11 cellular contexts compared by ENCODE assay signal in the genomic region with DNA sequence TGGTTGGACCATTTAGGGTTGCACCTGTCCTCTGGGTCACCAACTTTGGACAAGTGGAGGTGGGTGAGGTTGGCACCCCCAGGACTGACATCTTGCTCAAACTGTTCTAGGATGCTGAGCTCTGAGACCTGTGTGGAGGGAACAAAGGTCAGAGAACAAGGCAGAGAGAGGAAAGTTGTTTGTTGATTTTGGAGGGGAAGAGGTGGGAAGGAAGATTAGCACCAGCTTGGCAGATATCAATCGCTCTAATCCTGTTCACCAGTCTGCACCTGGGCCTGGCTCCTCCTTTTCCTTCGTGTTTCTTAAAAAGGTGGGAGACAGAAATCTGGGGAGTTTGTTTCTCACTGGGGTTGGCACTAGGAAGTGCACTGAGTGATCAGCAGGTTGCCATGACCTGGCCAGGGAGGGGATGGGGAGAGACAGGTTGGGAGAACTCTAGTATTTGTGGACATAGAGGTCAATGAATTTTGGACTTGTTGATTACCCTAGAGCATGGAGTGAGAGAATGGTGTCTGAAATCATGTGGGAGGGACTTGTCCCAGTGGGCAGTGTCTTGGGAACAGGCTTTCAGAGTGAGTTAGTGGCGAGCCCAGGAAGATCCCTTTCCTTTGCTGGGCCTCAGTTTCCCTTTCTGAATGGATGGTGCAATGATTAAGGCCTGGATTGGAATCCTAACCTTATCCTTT. TPM values are rescaled to one million over a fixed set of nuclear protein-coding genes. Genes with fewer than 3 reads are reported as not detected.
DNase-seq lines count a peak whose midpoint lies in the region; ATAC-seq, FAIRE-seq and TF ChIP-seq lines count a peak whose summit lies in the region.
"Not testable (repeated sequence)": the region's sequence is repeated elsewhere in the genome, so short reads cannot be mapped to it uniquely, and the experiment has no call there.
"Had no signal": no experiment of that assay in that cellular context is flagged by ENCODE, and none has a peak within 500 bp of the region (broad histone marks: within the 10 kb centered on the region; RNA-seq: fewer than 3 reads in every experiment).

No MANE protein-coding gene starts in this region.

- H3K4me3 Mint-ChIP-seq in activated CD8-positive, alpha-beta memory T cell treated with anti-CD3 and anti-CD28 coated beads, Interleukin-2, amount 10 ng/mL, durations not matched to agents 7 days and 5 days; naive thymus-derived CD4-positive, alpha-beta T cell: not testable (repeated sequence)

- peaks cover 38% of the 10 kb centered on the region for H3K27me3 Mint-ChIP-seq in activated CD8-positive, alpha-beta memory T cell treated with anti-CD3 and anti-CD28 coated beads, Interleukin-2, amount 10 ng/mL, durations not matched to agents 7 days and 5 days
- peaks cover 15 to 47% (median 24%) of the 10 kb centered on the region in 5 donors for H3K27me3 Mint-ChIP-seq in naive thymus-derived CD4-positive, alpha-beta T cell

- H3K4me1 ChIP-seq in right lobe of liver: peaks cover 0 to 17% (median 3%) of the 10 kb centered on the region in 4 donors
- not testable (repeated sequence) for H3K4me1 ChIP-seq in naive thymus-derived CD4-positive, alpha-beta T cell (ENCODE audit: control insufficient read depth in 2 of 2, insufficient read depth in 2 of 2, low read length in 2 of 2); small intestine (ENCODE audit: control insufficient read depth in 2 of 2, insufficient read depth in 1 of 2, low read depth in 1 of 2, low read length in 1 of 2); aorta (ENCODE audit: control insufficient read depth in 1 of 2, insufficient read depth in 2 of 2, low read length in 2 of 2)

- intact Hi-C loops in left colon (cut with DNase I, micrococcal nuclease); right lobe of liver (cut with DNase I); naive thymus-derived CD4-positive, alpha-beta T cell (cut with micrococcal nuclease); aorta (cut with DNase I): not testable (repeated sequence)

- TF ChIP-seq CTCF in right lobe of liver (IDR thresholded peaks at IDR 0.05): not testable (repeated sequence)

- H3K27me3 ChIP-seq in right lobe of liver; naive thymus-derived CD4-positive, alpha-beta T cell (ENCODE audit: control insufficient read depth in 2 of 2, insufficient read depth in 2 of 2, low read length in 2 of 2); small intestine (ENCODE audit: control insufficient read depth in 2 of 2, insufficient read depth in 2 of 2, low read length in 2 of 2); aorta (ENCODE audit: control insufficient read depth in 1 of 2, insufficient read depth in 2 of 2, low read length in 1 of 2): not testable (repeated sequence)

- H3K4me3 ChIP-seq in right lobe of liver: peak overlapping the region in 1 of 3 donors; percentile 21
- H3K4me3 ChIP-seq in naive thymus-derived CD4-positive, alpha-beta T cell (ENCODE audit: low read length); small intestine (ENCODE audit: low read depth in 1 of 2, low read length in 2 of 2); aorta (ENCODE audit: low read length in 2 of 2): not testable (repeated sequence)

- WGBS in right lobe of liver (ENCODE audit: insufficient coverage, low coverage, low lambda C conversion rate, missing lambda C conversion rate): 6% methylated on average over 2 of the region's 3 CpGs
- 13 to 64% (median 29%) methylated on average over 2 of the region's 3 CpGs for WGBS in small intestine, 3 donors
- WGBS in aorta, 2 donors: 64 to 66% methylated on average over 2 of the region's 3 CpGs

- H3K36me3 ChIP-seq in right lobe of liver; naive thymus-derived CD4-positive, alpha-beta T cell (ENCODE audit: control insufficient read depth in 2 of 3, insufficient read depth in 3 of 3, low read length in 3 of 3); small intestine (ENCODE audit: control insufficient read depth in 2 of 2, insufficient read depth in 2 of 2, low read length in 2 of 2); aorta (ENCODE audit: control insufficient read depth in 1 of 2, insufficient read depth in 2 of 2, low read length in 1 of 2): not testable (repeated sequence)

- H3K36me3 Mint-ChIP-seq in activated CD8-positive, alpha-beta memory T cell treated with anti-CD3 and anti-CD28 coated beads, Interleukin-2, amount 10 ng/mL, durations not matched to agents 7 days and 5 days; naive thymus-derived CD4-positive, alpha-beta T cell: not testable (repeated sequence)

- CTCF ChIA-PET in activated CD8-positive, alpha-beta memory T cell treated with anti-CD3 and anti-CD28 coated beads, Interleukin-2, amount 10 ng/mL, durations not matched to agents 7 days and 5 days (lab: Charles Lee); naive thymus-derived CD4-positive, alpha-beta T cell (lab: Charles Lee): not testable (repeated sequence)

- not testable (repeated sequence) for ATAC-seq in activated CD8-positive, alpha-beta memory T cell treated with anti-CD3 and anti-CD28 coated beads, Interleukin-2, amount 10 ng/mL, durations not matched to agents 7 days and 5 days
- peak; percentile 87 for ATAC-seq in left colon
- peak; percentile 69 to 83 (median 78) for ATAC-seq in right lobe of liver
- ATAC-seq in naive thymus-derived CD4-positive, alpha-beta T cell: peak; percentile 22
- ATAC-seq in aorta (ENCODE audit: low FRiP score): peak; percentile 16

- not testable (repeated sequence) for H3K9me3 Mint-ChIP-seq in activated CD8-positive, alpha-beta memory T cell treated with anti-CD3 and anti-CD28 coated beads, Interleukin-2, amount 10 ng/mL, durations not matched to agents 7 days and 5 days (ENCODE audit: low read depth); naive thymus-derived CD4-positive, alpha-beta T cell

- POLR2A ChIA-PET in naive thymus-derived CD4-positive, alpha-beta T cell (lab: Charles Lee): not testable (repeated sequence)

- FAIRE-seq in small intestine (lab: Jason Lieb, UNC): not testable (repeated sequence)

- not testable (repeated sequence) for H3K27ac Mint-ChIP-seq in activated CD8-positive, alpha-beta memory T cell treated with anti-CD3 and anti-CD28 coated beads, Interleukin-2, amount 10 ng/mL, durations not matched to agents 7 days and 5 days; naive thymus-derived CD4-positive, alpha-beta T cell

- H3K27ac ChIP-seq in right lobe of liver: peak overlapping the region in 2 of 3 donors; percentile 51 to 85
- not testable (repeated sequence) for H3K27ac ChIP-seq in naive thymus-derived CD4-positive, alpha-beta T cell (ENCODE audit: low read depth, low read length); small intestine (ENCODE audit: low read depth in 1 of 2, low read length in 1 of 2); aorta (ENCODE audit: low read depth in 1 of 2, low read length in 2 of 2)

- TF ChIP-seq POLR2A in right lobe of liver (IDR thresholded peaks at IDR 0.05): not testable (repeated sequence)

- not testable (repeated sequence) for H3K9me3 ChIP-seq in right lobe of liver; naive thymus-derived CD4-positive, alpha-beta T cell (ENCODE audit: control insufficient read depth in 2 of 3, low read length in 3 of 3); small intestine (ENCODE audit: control insufficient read depth, low read depth); aorta (ENCODE audit: control insufficient read depth, low read length)

- peaks cover 17% of the 10 kb centered on the region for H3K4me1 Mint-ChIP-seq in activated CD8-positive, alpha-beta memory T cell treated with anti-CD3 and anti-CD28 coated beads, Interleukin-2, amount 10 ng/mL, durations not matched to agents 7 days and 5 days
- peaks cover 9 to 21% (median 16%) of the 10 kb centered on the region in 7 donors for H3K4me1 Mint-ChIP-seq in naive thymus-derived CD4-positive, alpha-beta T cell

- peak; percentile 7 for DNase-seq in activated CD8-positive, alpha-beta memory T cell treated with anti-CD3 and anti-CD28 coated beads, Interleukin-2, amount 10 ng/mL, durations not matched to agents 7 days and 5 days
- DNase-seq in left colon; naive thymus-derived CD4-positive, alpha-beta T cell; aorta: not testable (repeated sequence)
- DNase-seq in right lobe of liver: peak in 1 of 3 donors; percentile 65
- peak; percentile 40 for DNase-seq in small intestine

RNA-seq across cellular contexts. Expression of a gene that starts 2.4 kb away (rescaled TPM):
- not detected for total RNA-seq in activated CD8-positive, alpha-beta memory T cell treated with anti-CD3 and anti-CD28 coated beads, Interleukin-2, amount 10 ng/mL, durations not matched to agents 7 days and 5 days
- total RNA-seq in left colon (not detected), right lobe of liver (1,000 to 10,000 TPM in 3 of 6 experiments, 100 to 1,000 TPM in 1, 10 to 100 TPM in 2; 73.6 to 3,618 (median 1,239) TPM), aorta (not detected)
- total RNA-seq in naive thymus-derived CD4-positive, alpha-beta T cell: under 1 TPM in 3 of 5 experiments, not detected in 2; 0.19 to 0.43 (median 0.27) TPM
- polyA plus RNA-seq in naive thymus-derived CD4-positive, alpha-beta T cell: not detected
- polyA plus RNA-seq in small intestine (under 1 TPM in 1 of 3 donors, not detected in 2; 0.04 TPM), aorta (under 1 TPM in 1 of 2 donors, not detected in 1; 0.38 TPM)
- total RNA-seq: A172; A673; Caco-2; CD8-positive, alpha-beta T cell had no signal
- polyA plus RNA-seq: BJ had no signal

RNA-seq across cellular contexts. Expression of a gene that starts 29.4 kb away (rescaled TPM):
- total RNA-seq in activated CD8-positive, alpha-beta memory T cell treated with anti-CD3 and anti-CD28 coated beads, Interleukin-2, amount 10 ng/mL, durations not matched to agents 7 days and 5 days: not detected
- total RNA-seq in left colon: not detected
- total RNA-seq in right lobe of liver: 1,000 to 10,000 TPM in 1 of 6 experiments, 100 to 1,000 TPM in 2, 10 to 100 TPM in 1, 1 to 10 TPM in 2; 2.5 to 2,068 (median 134) TPM
- not detected for total RNA-seq in naive thymus-derived CD4-positive, alpha-beta T cell
- not detected for polyA plus RNA-seq in naive thymus-derived CD4-positive, alpha-beta T cell
- under 1 TPM in 1 of 3 donors, not detected in 2; 0.13 TPM for polyA plus RNA-seq in small intestine
- total RNA-seq in aorta: not detected
- not detected for polyA plus RNA-seq in aorta
- total RNA-seq: A172; A673; Caco-2; CD8-positive, alpha-beta T cell had no signal
- polyA plus RNA-seq: BJ had no signal

RNA-seq across cellular contexts. Expression of a gene that starts 53.6 kb away (rescaled TPM):
- total RNA-seq in activated CD8-positive, alpha-beta memory T cell treated with anti-CD3 and anti-CD28 coated beads, Interleukin-2, amount 10 ng/mL, durations not matched to agents 7 days and 5 days: 100 to 1,000 TPM; 101 to 105 TPM
- total RNA-seq in left colon: 10 to 100 TPM; 95.3 to 96.9 TPM
- total RNA-seq in right lobe of liver: 10 to 100 TPM; 34.5 to 47.0 (median 37.4) TPM
- 100 to 1,000 TPM; 122 to 239 (median 157) TPM for total RNA-seq in naive thymus-derived CD4-positive, alpha-beta T cell
- 100 to 1,000 TPM; 154 to 254 TPM for polyA plus RNA-seq in naive thymus-derived CD4-positive, alpha-beta T cell
- 100 to 1,000 TPM in 1 of 3 donors, 10 to 100 TPM in 2; 68.9 to 103 (median 93.8) TPM for polyA plus RNA-seq in small intestine
- 100 to 1,000 TPM in 1 of 2 donors, 10 to 100 TPM in 1; 85.7 to 102 TPM for total RNA-seq in aorta
- polyA plus RNA-seq in aorta: 100 to 1,000 TPM in 1 of 2 donors, 10 to 100 TPM in 1; 60.0 to 120 TPM

Comparison
In these comparisons a context has a peak if more than half of its experiments do, and no peak if none do; other contexts are left out.
1. RNA of a gene that starts 2.4 kb away (total RNA-seq): 73.6 to 3,618 TPM in right lobe of liver; 0.19 to 0.43 TPM in naive thymus-derived CD4-positive, alpha-beta T cell, not detected in aorta, not detected in activated CD8-positive, alpha-beta memory T cell treated with anti-CD3 and anti-CD28 coated beads, Interleukin-2, amount 10 ng/mL, durations not matched to agents 7 days and 5 days and not detected in left colon; every median in the first group is over 10 times any median in the second.